ENCODE assay signal across 2 cellular contexts in the genomic region with DNA sequence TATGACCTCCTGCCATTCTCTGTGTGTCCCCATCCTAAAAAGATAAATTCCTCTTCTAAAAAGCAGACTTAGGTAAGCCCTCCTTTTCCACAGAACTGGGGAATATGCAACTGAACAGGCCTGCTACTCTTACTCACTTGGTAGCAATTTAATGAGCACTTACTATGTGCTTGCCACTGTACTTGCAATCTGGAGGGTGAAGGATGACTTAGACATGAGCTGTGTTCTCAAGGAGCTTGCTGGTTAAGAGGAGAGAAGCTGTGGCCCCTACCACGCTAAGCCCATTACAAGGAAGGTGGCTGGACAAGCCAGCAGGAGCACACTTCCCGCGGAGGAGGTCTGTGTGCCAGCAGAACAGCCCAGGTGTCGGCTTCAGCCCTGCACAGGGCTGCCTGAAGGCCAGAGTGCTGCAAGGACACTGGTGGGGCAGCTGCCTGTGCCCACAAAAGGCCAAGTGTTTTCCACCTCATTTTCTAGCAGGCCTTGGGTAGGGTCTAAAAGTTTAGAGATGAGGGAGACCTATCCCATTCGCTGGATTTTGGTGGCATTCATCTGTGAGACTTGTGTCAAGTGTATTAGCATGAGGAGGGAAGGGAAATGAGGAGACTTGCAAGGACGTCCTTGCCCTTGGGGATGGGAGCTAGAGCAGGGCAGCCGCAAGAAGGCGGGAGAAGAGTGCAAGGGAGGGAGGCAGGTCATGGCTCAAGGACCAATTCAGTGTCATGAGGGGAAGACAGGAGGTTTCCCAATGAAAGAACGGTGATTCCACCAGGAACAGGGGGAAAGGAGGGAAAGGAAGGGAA.
TF ChIP-seq lines count a peak whose summit lies in the region.

No MANE protein-coding gene starts in this region.

TF ChIP-seq in SK-N-SH, 30 proteins besides CTCF, POLR2A, EP300 and RAD21:
- TF ChIP-seq MAX (IDR thresholded peaks at IDR 0.05; ENCODE audit: low read depth), result no peak
- TF ChIP-seq, protein P1, sequence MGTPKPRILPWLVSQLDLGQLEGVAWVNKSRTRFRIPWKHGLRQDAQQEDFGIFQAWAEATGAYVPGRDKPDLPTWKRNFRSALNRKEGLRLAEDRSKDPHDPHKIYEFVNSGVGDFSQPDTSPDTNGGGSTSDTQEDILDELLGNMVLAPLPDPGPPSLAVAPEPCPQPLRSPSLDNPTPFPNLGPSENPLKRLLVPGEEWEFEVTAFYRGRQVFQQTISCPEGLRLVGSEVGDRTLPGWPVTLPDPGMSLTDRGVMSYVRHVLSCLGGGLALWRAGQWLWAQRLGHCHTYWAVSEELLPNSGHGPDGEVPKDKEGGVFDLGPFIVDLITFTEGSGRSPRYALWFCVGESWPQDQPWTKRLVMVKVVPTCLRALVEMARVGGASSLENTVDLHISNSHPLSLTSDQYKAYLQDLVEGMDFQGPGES (IDR thresholded peaks at IDR 0.05; ENCODE audit: low read depth, low read length), result no peak
- TF ChIP-seq FOSL2 (IDR thresholded peaks at IDR 0.05; ENCODE audit: borderline replicate concordance, low read depth), result no peak
- TF ChIP-seq REST (IDR thresholded peaks at IDR 0.05; ENCODE audit: low read depth, low read length), result no peak
- TF ChIP-seq SMC3 (IDR thresholded peaks at IDR 0.05; ENCODE audit: low read depth, low read length), result no peak
- TF ChIP-seq SIN3A (IDR thresholded peaks at IDR 0.05; ENCODE audit: borderline replicate concordance, low read depth, low read length), result no peak
- TF ChIP-seq TEAD4 (IDR thresholded peaks at IDR 0.05; ENCODE audit: borderline replicate concordance, insufficient read depth), result no peak
- TF ChIP-seq, protein P2, sequence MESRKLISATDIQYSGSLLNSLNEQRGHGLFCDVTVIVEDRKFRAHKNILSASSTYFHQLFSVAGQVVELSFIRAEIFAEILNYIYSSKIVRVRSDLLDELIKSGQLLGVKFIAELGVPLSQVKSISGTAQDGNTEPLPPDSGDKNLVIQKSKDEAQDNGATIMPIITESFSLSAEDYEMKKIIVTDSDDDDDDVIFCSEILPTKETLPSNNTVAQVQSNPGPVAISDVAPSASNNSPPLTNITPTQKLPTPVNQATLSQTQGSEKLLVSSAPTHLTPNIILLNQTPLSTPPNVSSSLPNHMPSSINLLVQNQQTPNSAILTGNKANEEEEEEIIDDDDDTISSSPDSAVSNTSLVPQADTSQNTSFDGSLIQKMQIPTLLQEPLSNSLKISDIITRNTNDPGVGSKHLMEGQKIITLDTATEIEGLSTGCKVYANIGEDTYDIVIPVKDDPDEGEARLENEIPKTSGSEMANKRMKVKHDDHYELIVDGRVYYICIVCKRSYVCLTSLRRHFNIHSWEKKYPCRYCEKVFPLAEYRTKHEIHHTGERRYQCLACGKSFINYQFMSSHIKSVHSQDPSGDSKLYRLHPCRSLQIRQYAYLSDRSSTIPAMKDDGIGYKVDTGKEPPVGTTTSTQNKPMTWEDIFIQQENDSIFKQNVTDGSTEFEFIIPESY (IDR thresholded peaks at IDR 0.05; ENCODE audit: borderline replicate concordance, low read depth), result no peak
- TF ChIP-seq NRF1 (IDR thresholded peaks at IDR 0.05; ENCODE audit: low read depth, low read length), result no peak

TF ChIP-seq in SK-N-SH treated with all-trans-retinoic acid at 6 μM for 48 hours, 23 proteins besides CTCF, POLR2A, EP300 and RAD21:
- TF ChIP-seq PPARA (CRISPR knock-in tag; IDR thresholded peaks at IDR 0.05; ENCODE audit: borderline replicate concordance) (no peak), BACH2 (CRISPR knock-in tag; IDR thresholded peaks at IDR 0.05; ENCODE audit: borderline replicate concordance) (no peak), PATZ1 (CRISPR knock-in tag; IDR thresholded peaks at IDR 0.05; ENCODE audit: borderline replicate concordance) (no peak), CSDC2 (CRISPR knock-in tag; IDR thresholded peaks at IDR 0.05) (no peak), GLIS3 (CRISPR knock-in tag; IDR thresholded peaks at IDR 0.05) (no peak), ZFP3 (CRISPR knock-in tag; IDR thresholded peaks at IDR 0.05) (no peak), POU6F1 (CRISPR knock-in tag; IDR thresholded peaks at IDR 0.05; ENCODE audit: borderline replicate concordance, low read depth) (no peak), ARNTL (CRISPR knock-in tag; IDR thresholded peaks at IDR 0.05; ENCODE audit: borderline replicate concordance, low read depth) (no peak), ZNF70 (CRISPR knock-in tag; IDR thresholded peaks at IDR 0.05) (no peak), ESRRG (CRISPR knock-in tag; IDR thresholded peaks at IDR 0.05) (no peak), ZC3H10 (CRISPR knock-in tag; IDR thresholded peaks at IDR 0.05) (no peak), ZFP30 (CRISPR knock-in tag; IDR thresholded peaks at IDR 0.05) (no peak), SNAI2 (CRISPR knock-in tag; IDR thresholded peaks at IDR 0.05) (no peak), ISL1 (CRISPR knock-in tag; IDR thresholded peaks at IDR 0.05) (no peak)
- TF ChIP-seq, protein P3, sequence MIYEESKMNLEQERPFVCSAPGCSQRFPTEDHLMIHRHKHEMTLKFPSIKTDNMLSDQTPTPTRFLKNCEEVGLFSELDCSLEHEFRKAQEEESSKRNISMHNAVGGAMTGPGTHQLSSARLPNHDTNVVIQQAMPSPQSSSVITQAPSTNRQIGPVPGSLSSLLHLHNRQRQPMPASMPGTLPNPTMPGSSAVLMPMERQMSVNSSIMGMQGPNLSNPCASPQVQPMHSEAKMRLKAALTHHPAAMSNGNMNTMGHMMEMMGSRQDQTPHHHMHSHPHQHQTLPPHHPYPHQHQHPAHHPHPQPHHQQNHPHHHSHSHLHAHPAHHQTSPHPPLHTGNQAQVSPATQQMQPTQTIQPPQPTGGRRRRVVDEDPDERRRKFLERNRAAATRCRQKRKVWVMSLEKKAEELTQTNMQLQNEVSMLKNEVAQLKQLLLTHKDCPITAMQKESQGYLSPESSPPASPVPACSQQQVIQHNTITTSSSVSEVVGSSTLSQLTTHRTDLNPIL (CRISPR knock-in tag; IDR thresholded peaks at IDR 0.05; ENCODE audit: low read depth), result no peak
- TF ChIP-seq, protein P4, sequence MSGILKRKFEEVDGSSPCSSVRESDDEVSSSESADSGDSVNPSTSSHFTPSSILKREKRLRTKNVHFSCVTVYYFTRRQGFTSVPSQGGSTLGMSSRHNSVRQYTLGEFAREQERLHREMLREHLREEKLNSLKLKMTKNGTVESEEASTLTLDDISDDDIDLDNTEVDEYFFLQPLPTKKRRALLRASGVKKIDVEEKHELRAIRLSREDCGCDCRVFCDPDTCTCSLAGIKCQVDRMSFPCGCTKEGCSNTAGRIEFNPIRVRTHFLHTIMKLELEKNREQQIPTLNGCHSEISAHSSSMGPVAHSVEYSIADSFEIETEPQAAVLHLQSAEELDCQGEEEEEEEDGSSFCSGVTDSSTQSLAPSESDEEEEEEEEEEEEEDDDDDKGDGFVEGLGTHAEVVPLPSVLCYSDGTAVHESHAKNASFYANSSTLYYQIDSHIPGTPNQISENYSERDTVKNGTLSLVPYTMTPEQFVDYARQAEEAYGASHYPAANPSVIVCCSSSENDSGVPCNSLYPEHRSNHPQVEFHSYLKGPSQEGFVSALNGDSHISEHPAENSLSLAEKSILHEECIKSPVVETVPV (CRISPR knock-in tag; IDR thresholded peaks at IDR 0.05), result no peak
- TF ChIP-seq, protein P5, sequence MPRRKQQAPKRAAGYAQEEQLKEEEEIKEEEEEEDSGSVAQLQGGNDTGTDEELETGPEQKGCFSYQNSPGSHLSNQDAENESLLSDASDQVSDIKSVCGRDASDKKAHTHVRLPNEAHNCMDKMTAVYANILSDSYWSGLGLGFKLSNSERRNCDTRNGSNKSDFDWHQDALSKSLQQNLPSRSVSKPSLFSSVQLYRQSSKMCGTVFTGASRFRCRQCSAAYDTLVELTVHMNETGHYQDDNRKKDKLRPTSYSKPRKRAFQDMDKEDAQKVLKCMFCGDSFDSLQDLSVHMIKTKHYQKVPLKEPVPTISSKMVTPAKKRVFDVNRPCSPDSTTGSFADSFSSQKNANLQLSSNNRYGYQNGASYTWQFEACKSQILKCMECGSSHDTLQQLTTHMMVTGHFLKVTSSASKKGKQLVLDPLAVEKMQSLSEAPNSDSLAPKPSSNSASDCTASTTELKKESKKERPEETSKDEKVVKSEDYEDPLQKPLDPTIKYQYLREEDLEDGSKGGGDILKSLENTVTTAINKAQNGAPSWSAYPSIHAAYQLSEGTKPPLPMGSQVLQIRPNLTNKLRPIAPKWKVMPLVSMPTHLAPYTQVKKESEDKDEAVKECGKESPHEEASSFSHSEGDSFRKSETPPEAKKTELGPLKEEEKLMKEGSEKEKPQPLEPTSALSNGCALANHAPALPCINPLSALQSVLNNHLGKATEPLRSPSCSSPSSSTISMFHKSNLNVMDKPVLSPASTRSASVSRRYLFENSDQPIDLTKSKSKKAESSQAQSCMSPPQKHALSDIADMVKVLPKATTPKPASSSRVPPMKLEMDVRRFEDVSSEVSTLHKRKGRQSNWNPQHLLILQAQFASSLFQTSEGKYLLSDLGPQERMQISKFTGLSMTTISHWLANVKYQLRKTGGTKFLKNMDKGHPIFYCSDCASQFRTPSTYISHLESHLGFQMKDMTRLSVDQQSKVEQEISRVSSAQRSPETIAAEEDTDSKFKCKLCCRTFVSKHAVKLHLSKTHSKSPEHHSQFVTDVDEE (CRISPR knock-in tag; IDR thresholded peaks at IDR 0.05), result no peak
